Comparison of ENCODE assay signal across 2 cellular contexts in the genomic region with DNA sequence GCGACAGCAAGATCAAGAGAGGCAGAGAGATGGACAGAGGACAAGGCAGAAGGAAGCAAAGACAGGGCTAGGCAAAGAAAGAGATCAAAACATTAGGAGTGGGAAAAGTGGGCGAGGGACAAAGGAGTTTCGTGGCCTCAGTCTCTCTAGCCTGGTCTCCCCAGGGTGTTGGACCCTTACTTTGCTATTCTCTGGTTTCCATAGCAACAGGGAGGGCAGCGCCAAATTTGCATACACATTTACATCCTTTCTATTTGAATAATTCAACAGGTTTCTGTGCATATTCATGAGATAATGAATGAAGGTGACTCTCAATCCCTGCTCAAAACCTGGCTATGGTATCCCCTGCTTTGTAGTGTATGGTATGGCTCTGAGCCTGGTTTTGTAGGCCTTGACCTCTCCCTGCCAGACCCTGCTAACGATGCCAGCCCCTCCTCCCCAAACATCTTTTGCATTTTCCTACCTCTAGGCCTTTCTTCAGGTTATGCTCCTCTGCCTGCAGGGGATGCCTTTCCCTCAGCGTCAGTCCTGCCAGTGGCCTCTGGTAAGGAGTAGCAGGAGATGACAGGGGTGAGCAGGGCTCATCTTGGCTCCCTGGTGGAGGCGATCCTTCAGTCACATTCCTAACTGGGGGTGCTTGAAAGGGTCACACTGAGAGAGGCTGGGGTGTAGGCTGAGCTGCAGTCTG.
TF ChIP-seq lines count a peak whose summit lies in the region.

No MANE protein-coding gene starts in this region.

TF ChIP-seq in GM23338, 12 proteins besides CTCF, POLR2A, EP300 and RAD21 (continues in another document):
- TF ChIP-seq STAT1 (IDR thresholded peaks at IDR 0.05; ENCODE audit: unreplicated experiment) (no peak), JUNB (IDR thresholded peaks at IDR 0.05; ENCODE audit: unreplicated experiment) (no peak), POLR2AphosphoS5 (IDR thresholded peaks at IDR 0.05; ENCODE audit: low read depth) (no peak), NANOG (IDR thresholded peaks at IDR 0.05; ENCODE audit: borderline replicate concordance) (no peak), ZNF114 (CRISPR knock-in tag; IDR thresholded peaks at IDR 0.05) (no peak)
- TF ChIP-seq, protein P1, sequence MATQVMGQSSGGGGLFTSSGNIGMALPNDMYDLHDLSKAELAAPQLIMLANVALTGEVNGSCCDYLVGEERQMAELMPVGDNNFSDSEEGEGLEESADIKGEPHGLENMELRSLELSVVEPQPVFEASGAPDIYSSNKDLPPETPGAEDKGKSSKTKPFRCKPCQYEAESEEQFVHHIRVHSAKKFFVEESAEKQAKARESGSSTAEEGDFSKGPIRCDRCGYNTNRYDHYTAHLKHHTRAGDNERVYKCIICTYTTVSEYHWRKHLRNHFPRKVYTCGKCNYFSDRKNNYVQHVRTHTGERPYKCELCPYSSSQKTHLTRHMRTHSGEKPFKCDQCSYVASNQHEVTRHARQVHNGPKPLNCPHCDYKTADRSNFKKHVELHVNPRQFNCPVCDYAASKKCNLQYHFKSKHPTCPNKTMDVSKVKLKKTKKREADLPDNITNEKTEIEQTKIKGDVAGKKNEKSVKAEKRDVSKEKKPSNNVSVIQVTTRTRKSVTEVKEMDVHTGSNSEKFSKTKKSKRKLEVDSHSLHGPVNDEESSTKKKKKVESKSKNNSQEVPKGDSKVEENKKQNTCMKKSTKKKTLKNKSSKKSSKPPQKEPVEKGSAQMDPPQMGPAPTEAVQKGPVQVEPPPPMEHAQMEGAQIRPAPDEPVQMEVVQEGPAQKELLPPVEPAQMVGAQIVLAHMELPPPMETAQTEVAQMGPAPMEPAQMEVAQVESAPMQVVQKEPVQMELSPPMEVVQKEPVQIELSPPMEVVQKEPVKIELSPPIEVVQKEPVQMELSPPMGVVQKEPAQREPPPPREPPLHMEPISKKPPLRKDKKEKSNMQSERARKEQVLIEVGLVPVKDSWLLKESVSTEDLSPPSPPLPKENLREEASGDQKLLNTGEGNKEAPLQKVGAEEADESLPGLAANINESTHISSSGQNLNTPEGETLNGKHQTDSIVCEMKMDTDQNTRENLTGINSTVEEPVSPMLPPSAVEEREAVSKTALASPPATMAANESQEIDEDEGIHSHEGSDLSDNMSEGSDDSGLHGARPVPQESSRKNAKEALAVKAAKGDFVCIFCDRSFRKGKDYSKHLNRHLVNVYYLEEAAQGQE (IDR thresholded peaks at IDR 0.05; ENCODE audit: unreplicated experiment) = no peak
- TF ChIP-seq, protein P2, sequence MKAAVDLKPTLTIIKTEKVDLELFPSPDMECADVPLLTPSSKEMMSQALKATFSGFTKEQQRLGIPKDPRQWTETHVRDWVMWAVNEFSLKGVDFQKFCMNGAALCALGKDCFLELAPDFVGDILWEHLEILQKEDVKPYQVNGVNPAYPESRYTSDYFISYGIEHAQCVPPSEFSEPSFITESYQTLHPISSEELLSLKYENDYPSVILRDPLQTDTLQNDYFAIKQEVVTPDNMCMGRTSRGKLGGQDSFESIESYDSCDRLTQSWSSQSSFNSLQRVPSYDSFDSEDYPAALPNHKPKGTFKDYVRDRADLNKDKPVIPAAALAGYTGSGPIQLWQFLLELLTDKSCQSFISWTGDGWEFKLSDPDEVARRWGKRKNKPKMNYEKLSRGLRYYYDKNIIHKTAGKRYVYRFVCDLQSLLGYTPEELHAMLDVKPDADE (IDR thresholded peaks at IDR 0.05) = no peak
- TF ChIP-seq, protein P3, sequence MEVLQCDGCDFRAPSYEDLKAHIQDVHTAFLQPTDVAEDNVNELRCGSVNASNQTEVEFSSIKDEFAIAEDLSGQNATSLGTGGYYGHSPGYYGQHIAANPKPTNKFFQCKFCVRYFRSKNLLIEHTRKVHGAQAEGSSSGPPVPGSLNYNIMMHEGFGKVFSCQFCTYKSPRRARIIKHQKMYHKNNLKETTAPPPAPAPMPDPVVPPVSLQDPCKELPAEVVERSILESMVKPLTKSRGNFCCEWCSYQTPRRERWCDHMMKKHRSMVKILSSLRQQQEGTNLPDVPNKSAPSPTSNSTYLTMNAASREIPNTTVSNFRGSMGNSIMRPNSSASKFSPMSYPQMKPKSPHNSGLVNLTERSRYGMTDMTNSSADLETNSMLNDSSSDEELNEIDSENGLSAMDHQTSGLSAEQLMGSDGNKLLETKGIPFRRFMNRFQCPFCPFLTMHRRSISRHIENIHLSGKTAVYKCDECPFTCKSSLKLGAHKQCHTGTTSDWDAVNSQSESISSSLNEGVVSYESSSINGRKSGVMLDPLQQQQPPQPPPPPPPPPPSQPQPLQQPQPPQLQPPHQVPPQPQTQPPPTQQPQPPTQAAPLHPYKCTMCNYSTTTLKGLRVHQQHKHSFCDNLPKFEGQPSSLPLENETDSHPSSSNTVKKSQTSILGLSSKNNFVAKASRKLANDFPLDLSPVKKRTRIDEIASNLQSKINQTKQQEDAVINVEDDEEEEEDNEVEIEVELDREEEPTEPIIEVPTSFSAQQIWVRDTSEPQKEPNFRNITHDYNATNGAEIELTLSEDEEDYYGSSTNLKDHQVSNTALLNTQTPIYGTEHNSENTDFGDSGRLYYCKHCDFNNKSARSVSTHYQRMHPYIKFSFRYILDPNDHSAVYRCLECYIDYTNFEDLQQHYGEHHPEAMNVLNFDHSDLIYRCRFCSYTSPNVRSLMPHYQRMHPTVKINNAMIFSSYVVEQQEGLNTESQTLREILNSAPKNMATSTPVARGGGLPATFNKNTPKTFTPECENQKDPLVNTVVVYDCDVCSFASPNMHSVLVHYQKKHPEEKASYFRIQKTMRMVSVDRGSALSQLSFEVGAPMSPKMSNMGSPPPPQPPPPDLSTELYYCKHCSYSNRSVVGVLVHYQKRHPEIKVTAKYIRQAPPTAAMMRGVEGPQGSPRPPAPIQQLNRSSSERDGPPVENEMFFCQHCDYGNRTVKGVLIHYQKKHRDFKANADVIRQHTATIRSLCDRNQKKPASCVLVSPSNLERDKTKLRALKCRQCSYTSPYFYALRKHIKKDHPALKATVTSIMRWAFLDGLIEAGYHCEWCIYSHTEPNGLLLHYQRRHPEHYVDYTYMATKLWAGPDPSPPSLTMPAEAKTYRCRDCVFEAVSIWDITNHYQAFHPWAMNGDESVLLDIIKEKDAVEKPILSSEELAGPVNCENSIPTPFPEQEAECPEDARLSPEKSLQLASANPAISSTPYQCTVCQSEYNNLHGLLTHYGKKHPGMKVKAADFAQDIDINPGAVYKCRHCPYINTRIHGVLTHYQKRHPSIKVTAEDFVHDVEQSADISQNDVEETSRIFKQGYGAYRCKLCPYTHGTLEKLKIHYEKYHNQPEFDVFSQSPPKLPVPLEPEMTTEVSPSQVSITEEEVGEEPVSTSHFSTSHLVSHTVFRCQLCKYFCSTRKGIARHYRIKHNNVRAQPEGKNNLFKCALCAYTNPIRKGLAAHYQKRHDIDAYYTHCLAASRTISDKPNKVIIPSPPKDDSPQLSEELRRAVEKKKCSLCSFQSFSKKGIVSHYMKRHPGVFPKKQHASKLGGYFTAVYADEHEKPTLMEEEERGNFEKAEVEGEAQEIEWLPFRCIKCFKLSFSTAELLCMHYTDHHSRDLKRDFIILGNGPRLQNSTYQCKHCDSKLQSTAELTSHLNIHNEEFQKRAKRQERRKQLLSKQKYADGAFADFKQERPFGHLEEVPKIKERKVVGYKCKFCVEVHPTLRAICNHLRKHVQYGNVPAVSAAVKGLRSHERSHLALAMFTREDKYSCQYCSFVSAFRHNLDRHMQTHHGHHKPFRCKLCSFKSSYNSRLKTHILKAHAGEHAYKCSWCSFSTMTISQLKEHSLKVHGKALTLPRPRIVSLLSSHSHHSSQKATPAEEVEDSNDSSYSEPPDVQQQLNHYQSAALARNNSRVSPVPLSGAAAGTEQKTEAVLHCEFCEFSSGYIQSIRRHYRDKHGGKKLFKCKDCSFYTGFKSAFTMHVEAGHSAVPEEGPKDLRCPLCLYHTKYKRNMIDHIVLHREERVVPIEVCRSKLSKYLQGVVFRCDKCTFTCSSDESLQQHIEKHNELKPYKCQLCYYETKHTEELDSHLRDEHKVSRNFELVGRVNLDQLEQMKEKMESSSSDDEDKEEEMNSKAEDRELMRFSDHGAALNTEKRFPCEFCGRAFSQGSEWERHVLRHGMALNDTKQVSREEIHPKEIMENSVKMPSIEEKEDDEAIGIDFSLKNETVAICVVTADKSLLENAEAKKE (CRISPR knock-in tag; IDR thresholded peaks at IDR 0.05) = no peak

TF ChIP-seq in K562, 482 proteins besides CTCF, POLR2A, EP300 and RAD21:
- no peak for TF ChIP-seq ATF7 (IDR thresholded peaks at IDR 0.05)
- TF ChIP-seq KAT7 (CRISPR knock-in tag; IDR thresholded peaks at IDR 0.05; ENCODE audit: borderline replicate concordance) = no peak
- no peak for TF ChIP-seq DACH1 (IDR thresholded peaks at IDR 0.05; ENCODE audit: partially characterized antibody)
- TF ChIP-seq RFX1 (IDR thresholded peaks at IDR 0.05) = peak; percentile 85
